ENCODE assay signal across 8 cellular contexts in genomic region chr12:118061011-118061875, GRCh38. TPM values are rescaled to one million over a fixed set of nuclear protein-coding genes. Genes with fewer than 3 reads are reported as not detected.
DNase-seq lines count a peak whose midpoint lies in the region; ATAC-seq and TF ChIP-seq lines count a peak whose summit lies in the region.

WSB2 (minus strand) TSS chr12:118061179; CDS start chr12:118061048, 131 bp downstream.

- intact Hi-C loops in CD14-positive monocyte (cut with micrococcal nuclease), result loop anchor here (5.0 to 10.0 kb wide), 2 partner anchors 44 to 314 kb away; partner anchors contain the start of genes RFC5 (in 2 of the 2), SUDS3 (in 1 of the 2) and TAOK3 (in 1 of the 2)

- H3K27ac Mint-ChIP-seq in CD14-positive monocyte (peak within 1 kb of the TSS; percentile 66 to 96 (median 90)), immature natural killer cell (peak within 1 kb of the TSS; percentile 91 to 99 (median 94))

- H3K27ac ChIP-seq in skin epidermis, result peak within 1 kb of the TSS; percentile 87 to 99 (median 95)

- peak; percentile 34 for ATAC-seq in GM21390 (IDR thresholded peaks at IDR 0.05; ENCODE audit: unreplicated experiment)

- no peak for TF ChIP-seq CTCF in CD14-positive monocyte (IDR thresholded peaks at IDR 0.05)

- H3K4me1 Mint-ChIP-seq in CD14-positive monocyte (peaks cover 52% of the 10 kb centered on the region), immature natural killer cell (peaks cover 41 to 43% of the 10 kb centered on the region in 2 donors)

- peak within 1 kb of the TSS; percentile 67 to 97 (median 71) for H3K4me3 ChIP-seq in skin epidermis

- DNase-seq in CD14-positive monocyte (ENCODE audit: low spot score), result no peak
- DNase-seq in NAMALWA (ENCODE audit: low spot score), result peak; percentile 23
- peak; percentile 14 for DNase-seq in activated CD4-positive, CD25-positive, alpha-beta regulatory T cell treated with anti-CD3 and anti-CD28 coated beads, Interleukin-2, amount 50 U/mL, for 16 hours (ENCODE audit: low read depth, low spot score)
- peak; percentile 39 for DNase-seq in central memory CD4-positive, alpha-beta T cell
- DNase-seq in immature natural killer cell, result peak; percentile 56 to 58 (median 56)
- no peak for DNase-seq in NCI-H1694 treated with DMSO at 0.1 percent for 48 hours (lab: John Stamatoyannopoulos, UW)

- peaks cover 0 to 10% of the 10 kb centered on the region in 2 donors for H3K36me3 Mint-ChIP-seq in CD14-positive monocyte
- H3K36me3 Mint-ChIP-seq in immature natural killer cell, result no peaks in the 10 kb centered on the region

- H3K4me3 Mint-ChIP-seq in CD14-positive monocyte, result peak within 1 kb of the TSS; percentile 96 to 99
- H3K4me3 Mint-ChIP-seq in immature natural killer cell, result peak within 1 kb of the TSS; percentile 92 to 99 (median 95)

- H3K27me3 Mint-ChIP-seq in CD14-positive monocyte (ENCODE audit: low read depth in 3 of 3), result peaks cover 5 to 10% (median 6%) of the 10 kb centered on the region in 3 donors
- peaks cover 5 to 37% (median 13%) of the 10 kb centered on the region in 3 donors for H3K27me3 Mint-ChIP-seq in immature natural killer cell (ENCODE audit: low read depth in 3 of 3)

- no peaks in the 10 kb centered on the region for H3K9me3 Mint-ChIP-seq in CD14-positive monocyte
- no peaks in the 10 kb centered on the region for H3K9me3 Mint-ChIP-seq in immature natural killer cell

RNA-seq across cellular contexts. Expression of gene WSB2, which starts in this region (rescaled TPM):
- 10 to 100 TPM; 25.4 to 36.3 TPM for polyA plus RNA-seq in CD14-positive monocyte
- polyA plus RNA-seq in immature natural killer cell, result 10 to 100 TPM; 18.7 to 20.3 (median 18.8) TPM

Comparison
In these comparisons a context has a peak if more than half of its experiments do, and no peak if none do; other contexts are left out.
1. DNase-seq: peak in NAMALWA (single experiment), activated CD4-positive, CD25-positive, alpha-beta regulatory T cell treated with anti-CD3 and anti-CD28 coated beads, Interleukin-2, amount 50 U/mL, for 16 hours (single experiment), central memory CD4-positive, alpha-beta T cell (single experiment) and immature natural killer cell (3 of 3); none in CD14-positive monocyte (single experiment) and NCI-H1694 treated with DMSO at 0.1 percent for 48 hours (single experiment).